Comparison of ENCODE assay signal across 13 cellular contexts in genomic region chr5:175809531-175810121, GRCh38.
DNase-seq lines count a peak whose midpoint lies in the region; ATAC-seq and TF ChIP-seq lines count a peak whose summit lies in the region.
"Had no signal": no experiment of that assay in that cellular context is flagged by ENCODE, and none has a peak within 500 bp of the region (broad histone marks: within the 10 kb centered on the region; RNA-seq: fewer than 3 reads in every experiment).

No MANE protein-coding gene starts in this region.

- no peak for ATAC-seq in GM21423 (IDR thresholded peaks at IDR 0.05; ENCODE audit: unreplicated experiment)
- ATAC-seq: left cardiac atrium; stimulated activated naive B cell treated with anti-CD40 and anti-IgM and Interleukin-4, amounts not matched to agents 10 μg/mL and 1 μg/mL and 100 μg/mL, for 72 hours had no signal

- no peak overlapping the region for H2AFZ ChIP-seq in mesenchymal stem cell (ENCODE audit: low read depth, low read length)

- H2AK5ac ChIP-seq in mesenchymal stem cell (ENCODE audit: low read length, severe bottlenecking), result no peak overlapping the region

- intact Hi-C loops in CD4-positive, alpha-beta memory T cell (cut with micrococcal nuclease), result no loop called here

- H3K18ac ChIP-seq in mesenchymal stem cell (ENCODE audit: low read depth in 1 of 2, low read length in 2 of 2), result no peak overlapping the region

- no peak overlapping the region for H2BK12ac ChIP-seq in mesenchymal stem cell (ENCODE audit: low read length in 2 of 2)

- no peaks in the 10 kb centered on the region for H3K9me3 ChIP-seq in BE2C
- H3K9me3 ChIP-seq in HUES6 (ENCODE audit: control insufficient read depth, insufficient read depth, low read depth, low read length), result no peaks in the 10 kb centered on the region
- H3K9me3 ChIP-seq in mesenchymal stem cell (ENCODE audit: control insufficient read depth, low read length), result no peaks in the 10 kb centered on the region
- no peaks in the 10 kb centered on the region for H3K9me3 ChIP-seq in CD4-positive, alpha-beta memory T cell (ENCODE audit: control insufficient read depth in 1 of 2, low read length in 2 of 2)
- H3K9me3 ChIP-seq: sigmoid colon had no signal

- H3K4me2 ChIP-seq in mesenchymal stem cell (ENCODE audit: low read length, poor library complexity, severe bottlenecking), result no peak overlapping the region

- no peak overlapping the region for H3K4me3 ChIP-seq in BE2C (ENCODE audit: low read depth, low read length)
- H3K4me3 ChIP-seq in HUES6 (ENCODE audit: low read depth, low read length), result no peak overlapping the region; the same call in 1 of the 2 replicates
- peak overlapping the region in 1 of 2 experiments; percentile 21 for H3K4me3 ChIP-seq in mesenchymal stem cell (ENCODE audit: insufficient read depth in 1 of 2, low read depth in 1 of 2, low read length in 2 of 2)
- H3K4me3 ChIP-seq in CD4-positive, alpha-beta memory T cell (ENCODE audit: low read length in 2 of 2), result no peak overlapping the region
- H3K4me3 ChIP-seq: sigmoid colon had no signal

- CTCF ChIA-PET in CD4-positive, alpha-beta memory T cell (lab: Charles Lee; ENCODE audit: partially characterized antibody), result interaction anchor here (1.2 kb wide), 1 partner anchor 13 kb away, joined by 3 read pairs; no protein-coding TSS in a partner anchor

- peaks cover 18% of the 10 kb centered on the region for H3K4me1 ChIP-seq in BE2C
- H3K4me1 ChIP-seq in HUES6 (ENCODE audit: control insufficient read depth, insufficient read depth, low read length), result peaks cover 16% of the 10 kb centered on the region; the same call in 1 of the 2 replicates
- no peaks in the 10 kb centered on the region for H3K4me1 ChIP-seq in mesenchymal stem cell (ENCODE audit: control insufficient read depth, insufficient read depth, low read depth, low read length)
- no peaks in the 10 kb centered on the region for H3K4me1 ChIP-seq in CD4-positive, alpha-beta memory T cell (ENCODE audit: insufficient read depth, low read length)
- H3K4me1 ChIP-seq: sigmoid colon had no signal

- no peaks in the 10 kb centered on the region for H3K9me3 Mint-ChIP-seq in CD4-positive, alpha-beta memory T cell
- H3K9me3 Mint-ChIP-seq: stimulated activated naive B cell treated with anti-CD40 and anti-IgM and Interleukin-4, amounts not matched to agents 10 μg/mL and 1 μg/mL and 100 μg/mL, for 72 hours; T-helper 1 cell treated with Interleukin-12 subunit alpha and Interleukin-12 subunit beta and Interleukin-4 antibody, amounts not matched to agents 30 μg/mL and 1 μg/mL, for 36 hours had no signal

- H3K14ac ChIP-seq in mesenchymal stem cell (ENCODE audit: low read length in 2 of 2), result no peak overlapping the region

- no peak overlapping the region for H3K23ac ChIP-seq in mesenchymal stem cell (ENCODE audit: low read length in 2 of 2)

- no peaks in the 10 kb centered on the region for H3K27me3 ChIP-seq in BE2C
- H3K27me3 ChIP-seq in HUES6 (ENCODE audit: control insufficient read depth, insufficient read depth, low read length), result peaks cover 4% of the 10 kb centered on the region; the same call in 1 of the 2 replicates
- H3K27me3 ChIP-seq in mesenchymal stem cell (ENCODE audit: control insufficient read depth in 1 of 2, insufficient read depth in 1 of 2, low read length in 2 of 2), result peaks cover 0 to 63% of the 10 kb centered on the region in 2 experiments
- no peaks in the 10 kb centered on the region for H3K27me3 ChIP-seq in CD4-positive, alpha-beta memory T cell (ENCODE audit: insufficient read depth, low read length)

- no peak overlapping the region for H4K8ac ChIP-seq in mesenchymal stem cell (ENCODE audit: low read length)

- peaks cover 6 to 37% of the 10 kb centered on the region in 2 donors for H3K27me3 Mint-ChIP-seq in CD4-positive, alpha-beta memory T cell

- POLR2A ChIA-PET in CD4-positive, alpha-beta memory T cell (lab: Charles Lee; ENCODE audit: partially characterized antibody), result no interaction called here

- no peak overlapping the region for H3K4me3 Mint-ChIP-seq in CD4-positive, alpha-beta memory T cell
- H3K4me3 Mint-ChIP-seq: stimulated activated naive B cell treated with anti-CD40 and anti-IgM and Interleukin-4, amounts not matched to agents 10 μg/mL and 1 μg/mL and 100 μg/mL, for 72 hours; T-helper 1 cell treated with Interleukin-12 subunit alpha and Interleukin-12 subunit beta and Interleukin-4 antibody, amounts not matched to agents 30 μg/mL and 1 μg/mL, for 36 hours had no signal

- H3K27ac Mint-ChIP-seq in CD4-positive, alpha-beta memory T cell, result no peak overlapping the region
- H3K27ac Mint-ChIP-seq: stimulated activated naive B cell treated with anti-CD40 and anti-IgM and Interleukin-4, amounts not matched to agents 10 μg/mL and 1 μg/mL and 100 μg/mL, for 72 hours; T-helper 1 cell treated with Interleukin-12 subunit alpha and Interleukin-12 subunit beta and Interleukin-4 antibody, amounts not matched to agents 30 μg/mL and 1 μg/mL, for 36 hours had no signal

- H3K36me3 ChIP-seq in BE2C (no peaks in the 10 kb centered on the region; the same call in 1 of the 2 replicates), HUES6 (ENCODE audit: control insufficient read depth, insufficient read depth, low read length) (no peaks in the 10 kb centered on the region), mesenchymal stem cell (ENCODE audit: control insufficient read depth in 1 of 2, insufficient read depth in 2 of 2, low read depth in 1 of 2, low read length in 2 of 2) (no peaks in the 10 kb centered on the region)
- H3K36me3 ChIP-seq in CD4-positive, alpha-beta memory T cell (ENCODE audit: insufficient read depth, low read length), result no peaks in the 10 kb centered on the region
- H3K36me3 ChIP-seq: sigmoid colon had no signal

- no peak for TF ChIP-seq CTCF in BE2C (IDR thresholded peaks at IDR 0.05; ENCODE audit: low read depth, low read length)

- H4K91ac ChIP-seq in mesenchymal stem cell (ENCODE audit: low read length), result no peak overlapping the region

- H3K9ac ChIP-seq in HUES6 (ENCODE audit: low read length) (peak overlapping the region; percentile 25), mesenchymal stem cell (ENCODE audit: low read length) (no peak overlapping the region)

- DNase-seq in BE2C, result peak; percentile 31
- peak; percentile 78 for DNase-seq in astrocyte of the hippocampus (ENCODE audit: low read depth, low spot score)
- peak; percentile 53 for DNase-seq in mesenchymal stem cell
- no peak for DNase-seq in NCI-H524 treated with DMSO at 0.1 percent for 48 hours (lab: John Stamatoyannopoulos, UW)
- no peak for DNase-seq in CD4-positive, alpha-beta memory T cell
- no peak for DNase-seq in NOMO-1 (lab: John Stamatoyannopoulos, UW; ENCODE audit: unreplicated experiment in 2 of 2)
- DNase-seq: left cardiac atrium; NCI-H1417 treated with DMSO at 0.1 percent for 48 hours; sigmoid colon; stimulated activated naive B cell treated with anti-CD40 and anti-IgM and Interleukin-4, amounts not matched to agents 10 μg/mL and 1 μg/mL and 100 μg/mL, for 72 hours had no signal

- WGBS in mesenchymal stem cell, result 5% methylated on average over 13 of the region's 14 CpGs

- no peak overlapping the region for H2BK15ac ChIP-seq in mesenchymal stem cell (ENCODE audit: low read depth, poor library complexity, severe bottlenecking)

- H3K36me3 Mint-ChIP-seq in CD4-positive, alpha-beta memory T cell, result no peaks in the 10 kb centered on the region
- H3K36me3 Mint-ChIP-seq: stimulated activated naive B cell treated with anti-CD40 and anti-IgM and Interleukin-4, amounts not matched to agents 10 μg/mL and 1 μg/mL and 100 μg/mL, for 72 hours had no signal

- no peak overlapping the region for H3K27ac ChIP-seq in HUES6 (ENCODE audit: low read depth, low read length)
- H3K27ac ChIP-seq in mesenchymal stem cell (ENCODE audit: low read length, poor library complexity, severe bottlenecking), result no peak overlapping the region
- H3K27ac ChIP-seq in CD4-positive, alpha-beta memory T cell (ENCODE audit: low read depth, low read length), result no peak overlapping the region
- H3K27ac ChIP-seq: sigmoid colon had no signal

- no peak overlapping the region for H3K4ac ChIP-seq in mesenchymal stem cell (ENCODE audit: low read depth in 1 of 2, low read length in 2 of 2)

- no peak overlapping the region for H2BK120ac ChIP-seq in mesenchymal stem cell (ENCODE audit: low read depth, low read length)

- no peaks in the 10 kb centered on the region for H3K79me1 ChIP-seq in mesenchymal stem cell (replicated peaks; ENCODE audit: low read length, poor library complexity, severe bottlenecking)

- H2BK5ac ChIP-seq in mesenchymal stem cell (ENCODE audit: low read depth, low read length, poor library complexity, severe bottlenecking), result no peak overlapping the region

- peaks cover 0 to 1% (median 0%) of the 10 kb centered on the region in 4 donors for H3K4me1 Mint-ChIP-seq in CD4-positive, alpha-beta memory T cell
- H3K4me1 Mint-ChIP-seq: stimulated activated naive B cell treated with anti-CD40 and anti-IgM and Interleukin-4, amounts not matched to agents 10 μg/mL and 1 μg/mL and 100 μg/mL, for 72 hours had no signal

Comparison
In these comparisons a context has a peak if more than half of its experiments do, and no peak if none do; other contexts are left out.
1. DNase-seq: peak in BE2C (single experiment), astrocyte of the hippocampus (single experiment) and mesenchymal stem cell (single experiment); none in NCI-H524 treated with DMSO at 0.1 percent for 48 hours (single experiment), CD4-positive, alpha-beta memory T cell (0 of 5) and NOMO-1 (0 of 2).